In the genomic region with DNA sequence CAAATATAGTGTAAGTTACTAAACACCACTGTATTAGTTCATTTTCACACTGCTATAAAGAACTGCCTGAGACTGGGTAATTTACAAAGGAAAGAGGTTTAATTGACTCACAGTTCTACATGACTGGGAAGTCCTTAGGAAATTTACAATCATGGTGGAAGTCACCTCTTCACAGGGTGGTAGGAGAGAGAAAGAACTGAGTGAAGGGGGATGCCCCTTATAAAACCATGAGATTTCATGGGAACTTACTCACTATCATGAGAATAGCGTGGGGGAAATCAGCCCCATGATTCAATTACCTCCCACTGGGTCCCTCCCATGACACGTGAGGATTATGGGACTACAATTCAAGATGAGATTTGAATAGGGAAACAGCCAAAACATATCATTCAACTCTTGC, we compare ENCODE assay signal across 15 cellular contexts.
DNase-seq lines count a peak whose midpoint lies in the region; ATAC-seq lines count a peak whose summit lies in the region.
"Had no signal": no experiment of that assay in that cellular context is flagged by ENCODE, and none has a peak within 500 bp of the region (broad histone marks: within the 10 kb centered on the region; RNA-seq: fewer than 3 reads in every experiment).

No MANE protein-coding gene starts in this region.

- H3K4me3 Mint-ChIP-seq in activated CD4-positive, alpha-beta T cell treated with anti-CD3 and anti-CD28 coated beads for 36 hours = no peak overlapping the region
- no peak overlapping the region for H3K4me3 Mint-ChIP-seq in activated CD4-positive, alpha-beta T cell treated with anti-CD3 and anti-CD28 coated beads, Interleukin-2, amount 10 ng/mL, durations not matched to agents 7 days and 5 days
- no peak overlapping the region for H3K4me3 Mint-ChIP-seq in activated T-cell treated with anti-CD3 and anti-CD28 coated beads, Interleukin-2, amount 50 U/mL, for 72 hours
- H3K4me3 Mint-ChIP-seq: CD8-positive, alpha-beta memory T cell; H9 had no signal

- CTCF ChIA-PET in activated CD4-positive, alpha-beta T cell treated with anti-CD3 and anti-CD28 coated beads for 36 hours (lab: Charles Lee) = no interaction called here
- CTCF ChIA-PET in activated CD4-positive, alpha-beta T cell treated with anti-CD3 and anti-CD28 coated beads, Interleukin-2, amount 10 ng/mL, durations not matched to agents 7 days and 5 days (lab: Charles Lee) = no interaction called here

- intact Hi-C loops in activated CD4-positive, alpha-beta T cell treated with anti-CD3 and anti-CD28 coated beads for 36 hours (cut with DNase I, micrococcal nuclease) = no loop called here

- peak overlapping the region; percentile 11 for H3K27ac Mint-ChIP-seq in activated CD4-positive, alpha-beta T cell treated with anti-CD3 and anti-CD28 coated beads for 36 hours
- H3K27ac Mint-ChIP-seq in activated CD4-positive, alpha-beta T cell treated with anti-CD3 and anti-CD28 coated beads, Interleukin-2, amount 10 ng/mL, durations not matched to agents 7 days and 5 days = no peak overlapping the region
- H3K27ac Mint-ChIP-seq in activated T-cell treated with anti-CD3 and anti-CD28 coated beads, Interleukin-2, amount 50 U/mL, for 72 hours = no peak overlapping the region
- H3K27ac Mint-ChIP-seq: CD8-positive, alpha-beta memory T cell; H9 had no signal

- POLR2A ChIA-PET in activated CD4-positive, alpha-beta T cell treated with anti-CD3 and anti-CD28 coated beads for 36 hours (lab: Charles Lee) = no interaction called here
- POLR2A ChIA-PET in activated CD4-positive, alpha-beta T cell treated with anti-CD3 and anti-CD28 coated beads, Interleukin-2, amount 10 ng/mL, durations not matched to agents 7 days and 5 days (lab: Charles Lee) = no interaction called here

- ATAC-seq in activated CD4-positive, alpha-beta T cell treated with anti-CD3 and anti-CD28 coated beads for 36 hours = peak; percentile 89
- peak; percentile 51 to 53 for ATAC-seq in activated T-cell treated with anti-CD3 and anti-CD28 coated beads, Interleukin-2, amount 50 U/mL, for 72 hours (replicated peaks in 1 of 2)
- no peak for ATAC-seq in GM18870 (IDR thresholded peaks at IDR 0.05; ENCODE audit: unreplicated experiment)

- peak; percentile 15 for DNase-seq in activated CD4-positive, alpha-beta T cell treated with anti-CD3 and anti-CD28 coated beads for 36 hours
- no peak for DNase-seq in activated CD4-positive, alpha-beta T cell treated with anti-CD3 and anti-CD28 coated beads, Interleukin-2, amount 10 ng/mL, durations not matched to agents 7 days and 5 days
- DNase-seq in activated T-cell treated with anti-CD3 and anti-CD28 coated beads, Interleukin-2, amount 50 U/mL, for 72 hours = no peak
- DNase-seq in activated T-cell treated with anti-CD3 and anti-CD28 coated beads, Interleukin-2, amount 50 U/mL, for 48 hours = no peak
- DNase-seq in stimulated activated CD4-positive, alpha-beta T cell treated with anti-CD3 and anti-CD28 coated beads, Interleukin-15, amount 100 ng/mL, for 24 hours = peak; percentile 26
- DNase-seq in stimulated activated CD4-positive, alpha-beta T cell treated with anti-CD3 and anti-CD28 coated beads, Interleukin-1b, Interleukin-23, amount 100 ng/mL, for 48 hours = no peak
- DNase-seq: 8988T; AML-193; Caco-2; CD8-positive, alpha-beta memory T cell; DND-41; GDM1; GOT3; H9 had no signal

- H3K4me1 Mint-ChIP-seq in activated CD4-positive, alpha-beta T cell treated with anti-CD3 and anti-CD28 coated beads for 36 hours = peaks cover 7% of the 10 kb centered on the region
- no peaks in the 10 kb centered on the region for H3K4me1 Mint-ChIP-seq in activated CD4-positive, alpha-beta T cell treated with anti-CD3 and anti-CD28 coated beads, Interleukin-2, amount 10 ng/mL, durations not matched to agents 7 days and 5 days
- peaks cover 6% of the 10 kb centered on the region for H3K4me1 Mint-ChIP-seq in activated T-cell treated with anti-CD3 and anti-CD28 coated beads, Interleukin-2, amount 50 U/mL, for 72 hours (ENCODE audit: low read depth)
- H3K4me1 Mint-ChIP-seq: CD8-positive, alpha-beta memory T cell had no signal

- peaks cover 9% of the 10 kb centered on the region for H3K9me3 Mint-ChIP-seq in activated CD4-positive, alpha-beta T cell treated with anti-CD3 and anti-CD28 coated beads for 36 hours (ENCODE audit: low read depth)
- peaks cover 3% of the 10 kb centered on the region for H3K9me3 Mint-ChIP-seq in activated CD4-positive, alpha-beta T cell treated with anti-CD3 and anti-CD28 coated beads, Interleukin-2, amount 10 ng/mL, durations not matched to agents 7 days and 5 days
- H3K9me3 Mint-ChIP-seq in activated T-cell treated with anti-CD3 and anti-CD28 coated beads, Interleukin-2, amount 50 U/mL, for 72 hours = peaks cover 10 to 12% of the 10 kb centered on the region in 2 donors

- no peaks in the 10 kb centered on the region for H3K36me3 Mint-ChIP-seq in activated CD4-positive, alpha-beta T cell treated with anti-CD3 and anti-CD28 coated beads for 36 hours (ENCODE audit: low read depth)
- H3K36me3 Mint-ChIP-seq in activated CD4-positive, alpha-beta T cell treated with anti-CD3 and anti-CD28 coated beads, Interleukin-2, amount 10 ng/mL, durations not matched to agents 7 days and 5 days (ENCODE audit: low read depth) = no peaks in the 10 kb centered on the region
- peaks cover 6 to 8% of the 10 kb centered on the region in 2 donors for H3K36me3 Mint-ChIP-seq in activated T-cell treated with anti-CD3 and anti-CD28 coated beads, Interleukin-2, amount 50 U/mL, for 72 hours (ENCODE audit: insufficient read depth in 2 of 2)
- H3K36me3 Mint-ChIP-seq: CD8-positive, alpha-beta memory T cell had no signal

- H3K27me3 Mint-ChIP-seq in activated CD4-positive, alpha-beta T cell treated with anti-CD3 and anti-CD28 coated beads for 36 hours = peaks cover 8% of the 10 kb centered on the region
- H3K27me3 Mint-ChIP-seq in activated CD4-positive, alpha-beta T cell treated with anti-CD3 and anti-CD28 coated beads, Interleukin-2, amount 10 ng/mL, durations not matched to agents 7 days and 5 days = no peaks in the 10 kb centered on the region
- no peaks in the 10 kb centered on the region for H3K27me3 Mint-ChIP-seq in activated T-cell treated with anti-CD3 and anti-CD28 coated beads, Interleukin-2, amount 50 U/mL, for 72 hours (ENCODE audit: low read depth)

Comparison
In these comparisons a context has a peak if more than half of its experiments do, and no peak if none do; other contexts are left out.
1. DNase-seq: peak in activated CD4-positive, alpha-beta T cell treated with anti-CD3 and anti-CD28 coated beads for 36 hours (single experiment) and stimulated activated CD4-positive, alpha-beta T cell treated with anti-CD3 and anti-CD28 coated beads, Interleukin-15, amount 100 ng/mL, for 24 hours (single experiment); none in activated CD4-positive, alpha-beta T cell treated with anti-CD3 and anti-CD28 coated beads, Interleukin-2, amount 10 ng/mL, durations not matched to agents 7 days and 5 days (single experiment), activated T-cell treated with anti-CD3 and anti-CD28 coated beads, Interleukin-2, amount 50 U/mL, for 72 hours (0 of 2), activated T-cell treated with anti-CD3 and anti-CD28 coated beads, Interleukin-2, amount 50 U/mL, for 48 hours (0 of 2) and stimulated activated CD4-positive, alpha-beta T cell treated with anti-CD3 and anti-CD28 coated beads, Interleukin-1b, Interleukin-23, amount 100 ng/mL, for 48 hours (single experiment).